Comparison of ENCODE assay signal across 10 cellular contexts in genomic region chr6:52407467-52407866, GRCh38. TPM values are rescaled to one million over a fixed set of nuclear protein-coding genes. Genes with fewer than 3 reads are reported as not detected.
DNase-seq lines count a peak whose midpoint lies in the region; ATAC-seq, FAIRE-seq and TF ChIP-seq lines count a peak whose summit lies in the region.
"Had no signal": no experiment of that assay in that cellular context is flagged by ENCODE, and none has a peak within 500 bp of the region (broad histone marks: within the 10 kb centered on the region; RNA-seq: fewer than 3 reads in every experiment).

No MANE protein-coding gene starts in this region.

- H3K9me3 Mint-ChIP-seq in CD4-positive, alpha-beta T cell: no peaks in the 10 kb centered on the region
- H3K9me3 Mint-ChIP-seq: IgD-negative memory B cell had no signal

- peak overlapping the region; percentile 81 for H3K27ac Mint-ChIP-seq in CD4-positive, alpha-beta T cell
- H3K27ac Mint-ChIP-seq: IgD-negative memory B cell had no signal

- H3K4me1 ChIP-seq in KMS-11 (ENCODE audit: low read depth, poor library complexity, severe bottlenecking) (peaks cover 16% of the 10 kb centered on the region), PC-9 (replicated peaks; ENCODE audit: insufficient read depth) (no peaks in the 10 kb centered on the region), endothelial cell of umbilical vein (ENCODE audit: control insufficient read depth, extremely low read depth, insufficient read depth, low read length) (no peaks in the 10 kb centered on the region), pancreas (no peaks in the 10 kb centered on the region), ovary (ENCODE audit: insufficient read depth) (no peaks in the 10 kb centered on the region)

- peak; percentile 57 for TF ChIP-seq CTCF in CD4-positive, alpha-beta T cell (IDR thresholded peaks at IDR 0.05)
- TF ChIP-seq CTCF in KMS-11 (conservative IDR thresholded peaks at IDR 0.05; ENCODE audit: low read depth, low read length): peak; percentile 80
- peak; percentile 77 for TF ChIP-seq CTCF in PC-9 (conservative IDR thresholded peaks at IDR 0.05)
- TF ChIP-seq CTCF in endothelial cell of umbilical vein (IDR thresholded peaks at IDR 0.05; ENCODE audit: extremely low read depth in 1 of 2, insufficient read depth in 1 of 2, low read depth in 1 of 2, low read length in 2 of 2): peak; percentile 45 to 58
- TF ChIP-seq CTCF in pancreas (IDR thresholded peaks at IDR 0.05): peak in 1 of 4 donors; percentile 16
- TF ChIP-seq CTCF in ovary (IDR thresholded peaks at IDR 0.05): no peak

- BruUV-seq in PC-9 (replicated peaks; lab: Mats Ljungman, UMichigan) (no TSS peak), endothelial cell of umbilical vein (replicated peaks; lab: Mats Ljungman, UMichigan) (no TSS peak)

- dilution Hi-C loops in endothelial cell of umbilical vein (cut with MboI; ENCODE audit: extremely low pct_ligation_motif_present, low sequenced_read_pairs): loop anchor here (25.0 kb wide), 1 partner anchor 130 kb away; no protein-coding TSS in a partner anchor

- no peak overlapping the region; the same call in 1 of the 2 replicates for H3K4me2 ChIP-seq in KMS-11
- H3K4me2 ChIP-seq in PC-9: no peak overlapping the region
- H3K4me2 ChIP-seq in endothelial cell of umbilical vein (ENCODE audit: insufficient read depth, low read length): no peak overlapping the region

- no peaks in the 10 kb centered on the region for H3F3A ChIP-seq in PC-9 (ENCODE audit: insufficient read depth, low read depth)

- H3K36me3 ChIP-seq in KMS-11 (ENCODE audit: insufficient read depth): no peaks in the 10 kb centered on the region
- H3K36me3 ChIP-seq in PC-9 (ENCODE audit: low read depth): no peaks in the 10 kb centered on the region
- peaks cover 0 to 4% of the 10 kb centered on the region in 2 experiments for H3K36me3 ChIP-seq in endothelial cell of umbilical vein (ENCODE audit: control insufficient read depth in 2 of 2, extremely low read depth in 1 of 2, insufficient read depth in 2 of 2, low read length in 2 of 2)
- H3K36me3 ChIP-seq in pancreas: no peaks in the 10 kb centered on the region
- H3K36me3 ChIP-seq in ovary: no peaks in the 10 kb centered on the region

- FAIRE-seq in endothelial cell of umbilical vein (lab: Jason Lieb, UNC) (peak; percentile 71), pancreas (lab: Jason Lieb, UNC) (no peak)

- H2AFZ ChIP-seq in KMS-11 (ENCODE audit: low read depth) (no peak overlapping the region), PC-9 (no peak overlapping the region), endothelial cell of umbilical vein (ENCODE audit: low read depth, low read length) (no peak overlapping the region)

- H4K20me1 ChIP-seq in KMS-11 (ENCODE audit: insufficient read depth) (no peaks in the 10 kb centered on the region), PC-9 (ENCODE audit: insufficient read depth) (no peaks in the 10 kb centered on the region), endothelial cell of umbilical vein (replicated peaks; ENCODE audit: control insufficient read depth, extremely low read depth, insufficient read depth, low read length) (no peaks in the 10 kb centered on the region)

- H3K79me2 ChIP-seq in KMS-11 (ENCODE audit: insufficient read depth, low read depth) (no peaks in the 10 kb centered on the region), PC-9 (ENCODE audit: low read depth) (no peaks in the 10 kb centered on the region), endothelial cell of umbilical vein (ENCODE audit: control insufficient read depth, insufficient read depth, low read length) (no peaks in the 10 kb centered on the region)

- DNase-seq in CD4-positive, alpha-beta T cell: no peak
- DNase-seq in PC-9 (peak; percentile 17 to 62), endothelial cell of umbilical vein (ENCODE audit: low read depth, low spot score) (peak; percentile 71), pancreas (no peak), ovary (no peak), SK-N-DZ (ENCODE audit: low spot score) (no peak)

- peaks cover 38% of the 10 kb centered on the region for H3K4me1 Mint-ChIP-seq in CD4-positive, alpha-beta T cell (ENCODE audit: low read depth)
- H3K4me1 Mint-ChIP-seq: IgD-negative memory B cell had no signal

- H3K27ac ChIP-seq in CD4-positive, alpha-beta T cell (ENCODE audit: low read depth, low read length): no peak overlapping the region
- H3K27ac ChIP-seq in KMS-11 (no peak overlapping the region), PC-9 (no peak overlapping the region), endothelial cell of umbilical vein (ENCODE audit: insufficient read depth, low read depth, low read length) (no peak overlapping the region), pancreas (no peak overlapping the region), ovary (no peak overlapping the region)

- H3K27me3 ChIP-seq in CD4-positive, alpha-beta T cell (ENCODE audit: control insufficient read depth, insufficient read depth, low read length): no peaks in the 10 kb centered on the region
- H3K27me3 ChIP-seq in KMS-11 (ENCODE audit: insufficient read depth, low read depth): no peaks in the 10 kb centered on the region
- no peaks in the 10 kb centered on the region for H3K27me3 ChIP-seq in PC-9 (ENCODE audit: insufficient read depth, low read depth)
- no peaks in the 10 kb centered on the region for H3K27me3 ChIP-seq in endothelial cell of umbilical vein (ENCODE audit: control insufficient read depth in 2 of 2, insufficient read depth in 2 of 2, low read length in 2 of 2)
- no peaks in the 10 kb centered on the region for H3K27me3 ChIP-seq in pancreas
- H3K27me3 ChIP-seq in ovary: no peaks in the 10 kb centered on the region

- CTCF ChIA-PET in CD4-positive, alpha-beta T cell (lab: Charles Lee): interaction anchor here (0.6 to 4.8 kb wide), 20 partner anchors 9 to 640 kb away, joined by 3 to 24 read pairs (median 3); partner anchors contain the start of gene EFHC1
- CTCF ChIA-PET in PC-9 (lab: Charles Lee): interaction anchor here (0.6 to 0.9 kb wide), 30 partner anchors 10 to 1116 kb away, joined by 3 to 14 read pairs (median 4); partner anchors contain the start of gene FBXO9
- CTCF ChIA-PET in endothelial cell of umbilical vein (lab: Charles Lee): interaction anchor here (0.6 to 1.6 kb wide), 66 partner anchors 8 to 1353 kb away, joined by 3 to 100 read pairs (median 4); partner anchors contain the start of genes EFHC1, GSTA4, MCM3 and PAQR8

- H3K4me3 ChIP-seq in KMS-11 (IDR thresholded peaks at IDR 0.05; ENCODE audit: insufficient read depth, low read depth, low read length) (no peak overlapping the region), PC-9 (no peak overlapping the region), endothelial cell of umbilical vein (replicated peaks in 1 of 3; ENCODE audit: insufficient read depth in 1 of 3, low read depth in 1 of 3, low read length in 3 of 3) (no peak overlapping the region), pancreas (no peak overlapping the region), ovary (no peak overlapping the region)
- H3K4me3 ChIP-seq: lung had no signal

- TF ChIP-seq POLR2A in endothelial cell of umbilical vein (IDR thresholded peaks at IDR 0.05; ENCODE audit: low read depth, low read length) (no peak), ovary (IDR thresholded peaks at IDR 0.05) (no peak)

- H3K4me3 Mint-ChIP-seq in CD4-positive, alpha-beta T cell: no peak overlapping the region
- H3K4me3 Mint-ChIP-seq: IgD-negative memory B cell had no signal

- intact Hi-C loops in CD4-positive, alpha-beta T cell (cut with DNase I, micrococcal nuclease): loop anchor here (1.0 to 10.0 kb wide), 2 partner anchors 243 to 256 kb away; no protein-coding TSS in a partner anchor
- intact Hi-C loops in PC-9 (cut with micrococcal nuclease; ENCODE audit: unreplicated experiment): loop anchor here (1.0 to 2.0 kb wide), 4 partner anchors 245 to 1077 kb away; partner anchors contain the start of gene GSTA4
- intact Hi-C loops in endothelial cell of umbilical vein (cut with micrococcal nuclease): loop anchor here (1.0 kb wide), 3 partner anchors 256 to 588 kb away; partner anchors contain the start of gene GSTA4
- intact Hi-C loops in pancreas (cut with DNase I): loop anchor here in 1 of 3 donors (10.0 kb wide), 1 partner anchor 113 kb away; no protein-coding TSS in a partner anchor
- intact Hi-C loops in ovary (cut with DNase I): loop anchor here in 1 of 4 donors (10.0 kb wide), 1 partner anchor 123 kb away; the partner anchor contains the start of gene MCM3

- peaks cover 35% of the 10 kb centered on the region for H3K36me3 Mint-ChIP-seq in CD4-positive, alpha-beta T cell (ENCODE audit: low read depth)
- H3K36me3 Mint-ChIP-seq: IgD-negative memory B cell had no signal

- H3K9me3 ChIP-seq in CD4-positive, alpha-beta T cell (ENCODE audit: control insufficient read depth, low read length): no peaks in the 10 kb centered on the region
- no peaks in the 10 kb centered on the region for H3K9me3 ChIP-seq in PC-9 (ENCODE audit: insufficient read depth, low read depth)
- no peaks in the 10 kb centered on the region for H3K9me3 ChIP-seq in endothelial cell of umbilical vein (replicated peaks; ENCODE audit: control insufficient read depth, insufficient read depth, low read length)
- H3K9me3 ChIP-seq in pancreas: no peaks in the 10 kb centered on the region
- no peaks in the 10 kb centered on the region for H3K9me3 ChIP-seq in ovary

- POLR2A ChIA-PET in CD4-positive, alpha-beta T cell (lab: Charles Lee): interaction anchor here (0.7 to 1.1 kb wide), 4 partner anchors 9 to 256 kb away, joined by 3 to 4 read pairs (median 3); partner anchors contain the start of gene PAQR8
- POLR2A ChIA-PET in PC-9 (lab: Charles Lee; ENCODE audit: unreplicated experiment) (interaction anchor here (0.6 kb wide), 3 partner anchors 37 to 241 kb away, joined by 4 to 17 read pairs (median 6); no protein-coding TSS in a partner anchor), endothelial cell of umbilical vein (lab: Charles Lee) (interaction anchor here (0.6 kb wide), 3 partner anchors 124 to 439 kb away, joined by 3 to 4 read pairs (median 4); no protein-coding TSS in a partner anchor)

- no peaks in the 10 kb centered on the region for H3K9me1 ChIP-seq in endothelial cell of umbilical vein (replicated peaks; ENCODE audit: control insufficient read depth, extremely low read depth, insufficient read depth, low read length)

- H3K27me3 Mint-ChIP-seq in CD4-positive, alpha-beta T cell: no peaks in the 10 kb centered on the region
- H3K27me3 Mint-ChIP-seq: IgD-negative memory B cell had no signal

- H3K9ac ChIP-seq in KMS-11 (no peak overlapping the region), endothelial cell of umbilical vein (replicated peaks; ENCODE audit: extremely low read depth, insufficient read depth, low read length) (no peak overlapping the region)

- no peak for TF ChIP-seq EP300 in ovary (IDR thresholded peaks at IDR 0.05)

- no peaks in the 10 kb centered on the region for H3K9me2 ChIP-seq in PC-9 (ENCODE audit: insufficient read depth)

- peak; percentile 97 for ATAC-seq in CD4-positive, alpha-beta T cell (ENCODE audit: poor library complexity)
- ATAC-seq in GM18907 (IDR thresholded peaks at IDR 0.05; ENCODE audit: unreplicated experiment) (peak; percentile 76), pancreas (peak in 3 of 4 donors; percentile 66 to 68 (median 67))

RNA-seq across cellular contexts. Expression of gene EFHC1, which starts 12.7 kb away (rescaled TPM):
- 1 to 10 TPM; 3.4 to 4.8 TPM for total RNA-seq in CD4-positive, alpha-beta T cell
- total RNA-seq in PC-9 (2021): 35.8 and 45.0 TPM in 2 replicates
- 14.6 and 21.1 TPM in 2 replicates for total RNA-seq in endothelial cell of umbilical vein
- 17.6 and 18.5 TPM in 2 replicates for polyA plus RNA-seq in endothelial cell of umbilical vein
- 12.6 and 14.3 TPM in 2 replicates for polyA plus RNA-seq in endothelial cell of umbilical vein (2011; cell fraction: cytosol; rRNA removed)
- 163 and 195 TPM in 2 replicates for polyA plus RNA-seq in endothelial cell of umbilical vein (2011; cell fraction: nucleus; rRNA removed)
- 14.4 and 19.0 TPM in 2 replicates for polyA plus RNA-seq in endothelial cell of umbilical vein (2012)
- polyA minus RNA-seq in endothelial cell of umbilical vein: 20.2 and 30.2 TPM in 2 replicates
- polyA minus RNA-seq in endothelial cell of umbilical vein (2011; cell fraction: cytosol; rRNA and poly(A)+ RNA removed): 4.7 TPM
- polyA minus RNA-seq in endothelial cell of umbilical vein (2011; cell fraction: nucleus; rRNA and poly(A)+ RNA removed): 29.8 and 40.7 TPM in 2 replicates
- total RNA-seq in pancreas: 10 to 100 TPM in 3 of 6 donors, 1 to 10 TPM in 3; 5.5 to 15.1 (median 9.8) TPM
- 10 to 100 TPM; 27.8 to 39.0 TPM for polyA plus RNA-seq in pancreas
- total RNA-seq in ovary: 10 to 100 TPM; 17.6 to 59.5 (median 23.5) TPM
- polyA plus RNA-seq in ovary: 10 to 100 TPM; 12.1 to 27.1 TPM
- polyA plus RNA-seq in SK-N-DZ (2014; cell fraction: cytosol; rRNA removed): 18.0 and 22.3 TPM in 2 replicates
- polyA plus RNA-seq in SK-N-DZ (2014; cell fraction: nucleus; rRNA removed): 185 and 253 TPM in 2 replicates

RNA-seq across cellular contexts. Expression of gene PAQR8, which starts 45.5 kb away (rescaled TPM):
- total RNA-seq in CD4-positive, alpha-beta T cell: 1 to 10 TPM; 1.8 to 1.9 TPM
- 3.7 and 4.1 TPM in 2 replicates for total RNA-seq in PC-9 (2021)
- 6.0 TPM in 2 replicates for total RNA-seq in endothelial cell of umbilical vein
- 4.3 TPM in 2 replicates for polyA plus RNA-seq in endothelial cell of umbilical vein
- polyA plus RNA-seq in endothelial cell of umbilical vein (2011; cell fraction: cytosol; rRNA removed): 2.6 and 3.1 TPM in 2 replicates
- polyA plus RNA-seq in endothelial cell of umbilical vein (2011; cell fraction: nucleus; rRNA removed): 1.3 and 1.5 TPM in 2 replicates
- 3.8 and 5.2 TPM in 2 replicates for polyA plus RNA-seq in endothelial cell of umbilical vein (2012)
- 9.5 and 11.6 TPM in 2 replicates for polyA minus RNA-seq in endothelial cell of umbilical vein
- polyA minus RNA-seq in endothelial cell of umbilical vein (2011; cell fraction: cytosol; rRNA and poly(A)+ RNA removed): 0.20 TPM
- polyA minus RNA-seq in endothelial cell of umbilical vein (2011; cell fraction: nucleus; rRNA and poly(A)+ RNA removed): 1.8 and 1.9 TPM in 2 replicates
- 1 to 10 TPM in 4 of 6 donors, under 1 TPM in 2; 0.71 to 6.1 (median 2.0) TPM for total RNA-seq in pancreas
- polyA plus RNA-seq in pancreas: 1 to 10 TPM in 1 of 2 donors, under 1 TPM in 1; 0.87 to 2.7 TPM
- 10 to 100 TPM; 13.2 to 33.6 (median 24.0) TPM for total RNA-seq in ovary
- polyA plus RNA-seq in ovary: 10 to 100 TPM; 15.2 to 24.1 TPM
- polyA plus RNA-seq in SK-N-DZ (2014; cell fraction: cytosol; rRNA removed): 63.1 and 66.3 TPM in 2 replicates
- 14.9 and 19.3 TPM in 2 replicates for polyA plus RNA-seq in SK-N-DZ (2014; cell fraction: nucleus; rRNA removed)

Comparison
In these comparisons a context has a peak if more than half of its experiments do, and no peak if none do; other contexts are left out.
1. DNase-seq: peak in PC-9 (2 of 2) and endothelial cell of umbilical vein (single experiment); none in CD4-positive, alpha-beta T cell (0 of 10), pancreas (0 of 6), ovary (0 of 5) and SK-N-DZ (single experiment).
2. CTCF ChIP-seq: peak in CD4-positive, alpha-beta T cell (single experiment), KMS-11 (single experiment), PC-9 (single experiment) and endothelial cell of umbilical vein (2 of 2); none in ovary (0 of 3).
3. Peak in every context shown above with its lines, with median percentiles within 50 percentile points of each other: ATAC-seq.